8 cellular contexts compared by ENCODE assay signal in genomic region chr12:99130808-99131538, GRCh38.
DNase-seq lines count a peak whose midpoint lies in the region; ATAC-seq, FAIRE-seq and TF ChIP-seq lines count a peak whose summit lies in the region.

No MANE protein-coding gene starts in this region.

- DNase-seq in astrocyte (ENCODE audit: low read depth): peak; percentile 34
- DNase-seq in activated CD8-positive, alpha-beta memory T cell treated with anti-CD3 and anti-CD28 coated beads, Interleukin-2, amount 10 ng/mL, durations not matched to agents 7 days and 5 days: no peak
- no peak for DNase-seq in NK-92 (lab: John Stamatoyannopoulos, UW; ENCODE audit: unreplicated experiment)
- DNase-seq in COLO829 (ENCODE audit: low spot score): no peak
- DNase-seq in HCEC 1CT: no peak

- H3K4me1 ChIP-seq in astrocyte (ENCODE audit: insufficient read depth, low read length): peaks cover 14% of the 10 kb centered on the region

- H3K79me2 ChIP-seq in astrocyte (ENCODE audit: insufficient read depth, low read length): no peaks in the 10 kb centered on the region

- FAIRE-seq in astrocyte (lab: Jason Lieb, UNC): no peak

- peak overlapping the region; percentile 39 for H3K9ac ChIP-seq in astrocyte (ENCODE audit: low read length)

- no peak overlapping the region for H3K4me3 ChIP-seq in astrocyte (ENCODE audit: insufficient read depth, low read depth, low read length)
- H3K4me3 ChIP-seq in skin epidermis: no peak overlapping the region

- no peak overlapping the region for H3K27ac Mint-ChIP-seq in astrocyte (ENCODE audit: unreplicated experiment)
- no peak overlapping the region for H3K27ac Mint-ChIP-seq in activated CD8-positive, alpha-beta memory T cell treated with anti-CD3 and anti-CD28 coated beads, Interleukin-2, amount 10 ng/mL, durations not matched to agents 7 days and 5 days

- H3K27me3 Mint-ChIP-seq in astrocyte (ENCODE audit: low read depth, unreplicated experiment): no peaks in the 10 kb centered on the region
- H3K27me3 Mint-ChIP-seq in activated CD8-positive, alpha-beta memory T cell treated with anti-CD3 and anti-CD28 coated beads, Interleukin-2, amount 10 ng/mL, durations not matched to agents 7 days and 5 days: no peaks in the 10 kb centered on the region

- H3K9me3 ChIP-seq in astrocyte (ENCODE audit: insufficient read depth, low read depth, low read length): no peaks in the 10 kb centered on the region

- H3K4me3 Mint-ChIP-seq in astrocyte (ENCODE audit: unreplicated experiment): no peak overlapping the region
- no peak overlapping the region for H3K4me3 Mint-ChIP-seq in activated CD8-positive, alpha-beta memory T cell treated with anti-CD3 and anti-CD28 coated beads, Interleukin-2, amount 10 ng/mL, durations not matched to agents 7 days and 5 days

- no peaks in the 10 kb centered on the region for H3K36me3 ChIP-seq in astrocyte (ENCODE audit: insufficient read depth, low read length)

- H2AFZ ChIP-seq in astrocyte (ENCODE audit: low read depth, low read length): peak overlapping the region; percentile 47

- no peaks in the 10 kb centered on the region for H3K36me3 Mint-ChIP-seq in astrocyte (ENCODE audit: low read depth, unreplicated experiment)
- H3K36me3 Mint-ChIP-seq in activated CD8-positive, alpha-beta memory T cell treated with anti-CD3 and anti-CD28 coated beads, Interleukin-2, amount 10 ng/mL, durations not matched to agents 7 days and 5 days: no peaks in the 10 kb centered on the region

- peak overlapping the region; percentile 68 for H3K27ac ChIP-seq in astrocyte (ENCODE audit: low read depth, low read length)
- peak overlapping the region in 12 of 21 experiments; percentile 1 to 80 (median 56) for H3K27ac ChIP-seq in skin epidermis

- no peaks in the 10 kb centered on the region for H3K27me3 ChIP-seq in astrocyte (ENCODE audit: insufficient read depth, low read length)

- ATAC-seq in GM19452 (IDR thresholded peaks at IDR 0.05; ENCODE audit: unreplicated experiment) (peak; percentile 94), HG03097 (IDR thresholded peaks at IDR 0.05; ENCODE audit: low FRiP score, unreplicated experiment) (peak; percentile 99)
- ATAC-seq in activated CD8-positive, alpha-beta memory T cell treated with anti-CD3 and anti-CD28 coated beads, Interleukin-2, amount 10 ng/mL, durations not matched to agents 7 days and 5 days: no peak

- H3K4me1 Mint-ChIP-seq in astrocyte (ENCODE audit: low read depth, unreplicated experiment): no peaks in the 10 kb centered on the region
- no peaks in the 10 kb centered on the region for H3K4me1 Mint-ChIP-seq in activated CD8-positive, alpha-beta memory T cell treated with anti-CD3 and anti-CD28 coated beads, Interleukin-2, amount 10 ng/mL, durations not matched to agents 7 days and 5 days

- peak overlapping the region; percentile 76 for H3K4me2 ChIP-seq in astrocyte (ENCODE audit: low read length)

- CTCF ChIA-PET in activated CD8-positive, alpha-beta memory T cell treated with anti-CD3 and anti-CD28 coated beads, Interleukin-2, amount 10 ng/mL, durations not matched to agents 7 days and 5 days (lab: Charles Lee): no interaction called here

- H4K20me1 ChIP-seq in astrocyte (ENCODE audit: insufficient read depth, low read length): no peaks in the 10 kb centered on the region

- no peaks in the 10 kb centered on the region for H3K9me3 Mint-ChIP-seq in astrocyte (ENCODE audit: unreplicated experiment)
- H3K9me3 Mint-ChIP-seq in activated CD8-positive, alpha-beta memory T cell treated with anti-CD3 and anti-CD28 coated beads, Interleukin-2, amount 10 ng/mL, durations not matched to agents 7 days and 5 days (ENCODE audit: low read depth): no peaks in the 10 kb centered on the region

- no peak for TF ChIP-seq CTCF in astrocyte (IDR thresholded peaks at IDR 0.05; ENCODE audit: insufficient read depth, low read depth, low read length)
